Comparison of ENCODE assay signal across 28 cellular contexts in the genomic region with DNA sequence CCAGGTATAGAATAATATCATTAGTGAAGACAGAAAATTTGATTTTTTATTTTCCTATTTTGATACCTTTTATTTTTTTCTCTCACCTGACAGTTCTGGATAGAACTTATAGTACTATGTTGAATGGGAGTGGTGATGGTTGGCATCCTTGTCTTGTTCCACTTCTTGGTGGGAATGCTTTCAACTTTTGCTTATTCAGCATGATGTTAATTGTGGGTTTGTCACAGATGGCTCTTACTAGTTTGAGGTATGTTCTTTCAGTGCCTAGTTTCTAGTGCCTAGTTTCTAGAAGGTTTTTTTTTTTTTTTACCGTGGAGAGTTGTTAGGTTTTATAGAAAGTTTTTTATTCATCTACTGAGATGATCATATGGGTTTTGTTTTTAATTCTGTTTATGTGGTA.
"Had no signal": no experiment of that assay in that cellular context is flagged by ENCODE, and none has a peak within 500 bp of the region (broad histone marks: within the 10 kb centered on the region; RNA-seq: fewer than 3 reads in every experiment).

No MANE protein-coding gene starts in this region.

- FAIRE-seq: colon, endometrium, endothelial cell of umbilical vein, frontal cortex had no signal

- H3K9me3 ChIP-seq: colonic mucosa, esophagus muscularis mucosa, esophagus squamous epithelium, gastrocnemius medialis, gastroesophageal sphincter had no signal

- DNase-seq: colonic mucosa; cortex of kidney; dermis blood vessel endothelial cell; dorsolateral prefrontal cortex; effector CD4-positive, alpha-beta T cell; effector CD8-positive, alpha-beta T cell; effector memory CD4-positive, alpha-beta T cell; effector memory CD8-positive, alpha-beta T cell; endodermal cell; erythroblast; esophagus squamous epithelium; foreskin fibroblast; foreskin keratinocyte; foreskin melanocyte; gastrocnemius medialis; glutamatergic neuron; head of caudate nucleus; heart left ventricle; heart right ventricle had no signal

- H3K4me3 ChIP-seq: colonic mucosa, coronary artery, dorsolateral prefrontal cortex, esophagus muscularis mucosa, esophagus squamous epithelium, gastrocnemius medialis, gastroesophageal sphincter, heart left ventricle, heart right ventricle had no signal

- ATAC-seq: effector memory CD8-positive, alpha-beta T cell; esophagus mucosa; foreskin keratinocyte; gastrocnemius medialis; gastroesophageal sphincter; heart left ventricle; heart right ventricle had no signal

- H3K27ac ChIP-seq: colonic mucosa, coronary artery, dorsolateral prefrontal cortex, epithelial cell of prostate, esophagus muscularis mucosa, esophagus squamous epithelium, foreskin keratinocyte, gastrocnemius medialis, gastroesophageal sphincter, heart left ventricle, heart right ventricle had no signal

- H3K27me3 ChIP-seq: colonic mucosa, dorsolateral prefrontal cortex, esophagus muscularis mucosa, esophagus squamous epithelium, foreskin keratinocyte, gastrocnemius medialis, gastroesophageal sphincter, heart left ventricle, heart right ventricle had no signal

- H3K4me1 ChIP-seq: colonic mucosa, esophagus muscularis mucosa, esophagus squamous epithelium, foreskin keratinocyte, gastrocnemius medialis, gastroesophageal sphincter, heart left ventricle, heart right ventricle had no signal

- H3K36me3 ChIP-seq: colonic mucosa, esophagus muscularis mucosa, esophagus squamous epithelium, gastrocnemius medialis, gastroesophageal sphincter, heart left ventricle, heart right ventricle had no signal
